ENCODE assay signal across 9 cellular contexts in the genomic region with DNA sequence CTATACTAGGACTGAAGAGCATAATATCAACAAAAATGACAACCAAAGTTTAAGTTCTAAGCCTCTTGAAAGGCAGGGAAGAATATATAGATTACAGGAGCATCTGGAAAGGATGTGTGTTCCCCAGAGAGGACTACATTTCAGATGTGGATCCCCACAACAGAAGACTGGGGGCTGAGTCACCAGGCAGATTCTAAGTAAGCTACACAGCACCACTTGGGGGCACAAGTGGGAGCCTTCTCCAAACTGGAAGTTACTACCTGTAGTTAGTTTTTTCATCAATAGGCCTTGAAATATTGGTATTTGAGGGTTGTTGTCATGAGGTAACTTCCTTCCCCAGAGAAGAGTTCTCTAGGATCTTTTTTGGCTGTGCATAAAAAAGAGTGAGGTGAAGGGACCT.
"Had no signal": no experiment of that assay in that cellular context is flagged by ENCODE, and none has a peak within 500 bp of the region (broad histone marks: within the 10 kb centered on the region; RNA-seq: fewer than 3 reads in every experiment).

No MANE protein-coding gene starts in this region.

- H3K4me3 ChIP-seq: heart left ventricle, neural progenitor cell, ovary had no signal

- H3K27me3 ChIP-seq: heart left ventricle, neural progenitor cell, ovary had no signal

- H3K4me1 ChIP-seq: heart left ventricle, neural progenitor cell had no signal

- H3K9me3 ChIP-seq: heart left ventricle, ovary had no signal

- H3K4me2 ChIP-seq: neural progenitor cell had no signal

- H3K9ac ChIP-seq: neural progenitor cell had no signal

- H3K36me3 ChIP-seq: heart left ventricle, neural progenitor cell, ovary had no signal

- H3K27ac ChIP-seq: heart left ventricle, neural progenitor cell, ovary had no signal

- H2AFZ ChIP-seq: neural progenitor cell had no signal

- DNase-seq: activated CD4-positive, alpha-beta memory T cell treated with anti-CD3 and anti-CD28 coated beads for 36 hours; activated CD8-positive, alpha-beta memory T cell treated with anti-CD3 and anti-CD28 coated beads, Interleukin-2, amount 50 U/mL, for 48 hours; activated naive CD4-positive, alpha-beta T cell; heart left ventricle; kidney glomerular epithelial cell; ovary; stimulated activated CD4-positive, alpha-beta T cell treated with anti-CD3 and anti-CD28 coated beads, Interleukin-4, amount 100 ng/mL, for 4 hours; T-helper 17 cell had no signal
